ENCODE assay signal across 23 cellular contexts in the genomic region with DNA sequence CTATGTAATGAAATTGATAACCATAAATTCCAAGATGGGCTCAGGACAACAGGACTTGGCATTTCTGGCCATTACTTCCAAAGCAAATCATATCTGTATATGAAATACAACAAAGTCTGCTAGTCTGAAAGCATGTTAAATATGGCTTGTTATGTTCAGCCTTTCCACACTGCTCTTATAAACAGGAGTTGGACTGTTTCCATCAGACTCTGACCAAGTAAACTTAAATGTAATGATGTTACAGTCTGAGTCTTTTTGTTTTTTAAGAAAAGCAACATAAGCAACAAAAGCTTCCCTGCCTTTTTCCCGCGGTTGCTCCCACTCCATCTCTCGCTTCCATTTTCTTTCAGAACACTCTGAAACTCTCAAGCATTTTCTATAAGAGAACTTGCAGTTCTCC.
"Had no signal": no experiment of that assay in that cellular context is flagged by ENCODE, and none has a peak within 500 bp of the region (broad histone marks: within the 10 kb centered on the region; RNA-seq: fewer than 3 reads in every experiment).

No MANE protein-coding gene starts in this region.

- FAIRE-seq: endometrium, kidney had no signal

- H3K27ac ChIP-seq: foreskin keratinocyte, neutrophil, parathyroid adenoma, vagina had no signal

- H3K36me3 ChIP-seq: gastroesophageal sphincter, heart left ventricle, neutrophil, stomach, thyroid gland, vagina had no signal

- H3K27me3 ChIP-seq: foreskin keratinocyte, gastroesophageal sphincter, heart left ventricle, neutrophil, stomach, thyroid gland, vagina had no signal

- DNase-seq: cortex of kidney; effector memory CD8-positive, alpha-beta T cell; foreskin keratinocyte; heart left ventricle; hippocampal formation; immature natural killer cell; kidney; mesendoderm; natural killer cell; stimulated activated CD4-positive, alpha-beta T cell treated with anti-CD3 and anti-CD28 coated beads, Interleukin-2, amount 100 ng/mL, for 24 hours; stimulated activated CD4-positive, alpha-beta T cell treated with anti-CD3 and anti-CD28 coated beads, Interleukin-4, amount 100 ng/mL, for 24 hours; stimulated activated naive CD4-positive, alpha-beta T cell treated with Interleukin-2 at 50 U/mL for 16 hours; stomach; thyroid gland; trophoblast cell had no signal

- H3K9me3 ChIP-seq: gastroesophageal sphincter, heart left ventricle, neutrophil, stomach, thyroid gland, vagina had no signal

- H3K4me3 ChIP-seq: gastroesophageal sphincter, heart left ventricle, stomach, thyroid gland, vagina had no signal

- H2AFZ ChIP-seq: parathyroid adenoma had no signal

- H3K9ac ChIP-seq: parathyroid adenoma had no signal

- H3K4me1 ChIP-seq: foreskin keratinocyte, parathyroid adenoma, vagina had no signal

- ATAC-seq: effector memory CD8-positive, alpha-beta T cell; foreskin keratinocyte; gastroesophageal sphincter; left lobe of liver; natural killer cell; sciatic nerve; stimulated activated effector memory CD8-positive, alpha-beta T cell treated with anti-CD3 and anti-CD28 coated beads, Interleukin-12 subunit alpha, Interleukin-12 subunit beta, amount 100 ng/mL, for 72 hours had no signal

- H3K79me2 ChIP-seq: parathyroid adenoma had no signal
